In genomic region chrX:74179499-74179898, GRCh38 we compare ENCODE assay signal across 16 cellular contexts.
DNase-seq lines count a peak whose midpoint lies in the region; ATAC-seq and TF ChIP-seq lines count a peak whose summit lies in the region.
"Had no signal": no experiment of that assay in that cellular context is flagged by ENCODE, and none has a peak within 500 bp of the region (broad histone marks: within the 10 kb centered on the region; RNA-seq: fewer than 3 reads in every experiment).

No MANE protein-coding gene starts in this region.

- H3K27me3 Mint-ChIP-seq in Caco-2 (ENCODE audit: insufficient read depth, unreplicated experiment) = no peaks in the 10 kb centered on the region

- no peak overlapping the region for H3K4me3 ChIP-seq in Caco-2 (ENCODE audit: low read depth, low read length)
- H3K4me3 ChIP-seq in trophoblast cell (ENCODE audit: low read depth, low read length) = no peak overlapping the region
- H3K4me3 ChIP-seq in psoas muscle = no peak overlapping the region

- H3K4ac ChIP-seq in trophoblast cell (ENCODE audit: low read depth, low read length) = no peak overlapping the region

- H3K27me3 ChIP-seq in Caco-2 (replicated peaks; ENCODE audit: control insufficient read depth, insufficient read depth, low read length) = no peaks in the 10 kb centered on the region
- no peaks in the 10 kb centered on the region for H3K27me3 ChIP-seq in trophoblast cell (ENCODE audit: insufficient read depth, low read length)
- no peaks in the 10 kb centered on the region for H3K27me3 ChIP-seq in psoas muscle (ENCODE audit: insufficient read depth in 3 of 3, low read length in 2 of 3)

- ATAC-seq in esophagus mucosa = no peak
- no peak for ATAC-seq in psoas muscle
- no peak for ATAC-seq in GM18519 (IDR thresholded peaks at IDR 0.05; ENCODE audit: low FRiP score, unreplicated experiment)

- peaks cover 8% of the 10 kb centered on the region for H3K79me1 ChIP-seq in trophoblast cell (ENCODE audit: low read length)

- H2AK5ac ChIP-seq in trophoblast cell (ENCODE audit: low read length) = no peak overlapping the region

- no peaks in the 10 kb centered on the region for H3K9me3 Mint-ChIP-seq in Caco-2 (ENCODE audit: unreplicated experiment)

- H3K9ac ChIP-seq in trophoblast cell (ENCODE audit: low read length) = no peak overlapping the region

- H3K36me3 ChIP-seq in Caco-2 (ENCODE audit: control insufficient read depth, insufficient read depth, low read length) (no peaks in the 10 kb centered on the region), trophoblast cell (ENCODE audit: control insufficient read depth in 1 of 2, insufficient read depth in 2 of 2, low read length in 2 of 2) (no peaks in the 10 kb centered on the region), psoas muscle (ENCODE audit: insufficient read depth in 1 of 2, low read depth in 1 of 2) (no peaks in the 10 kb centered on the region)

- no peaks in the 10 kb centered on the region for H3K4me1 Mint-ChIP-seq in Caco-2 (ENCODE audit: low read depth, unreplicated experiment)

- H3K14ac ChIP-seq in trophoblast cell (ENCODE audit: low read length) = no peak overlapping the region

- H3K23ac ChIP-seq in trophoblast cell (ENCODE audit: low read length) = no peak overlapping the region

- H4K91ac ChIP-seq in trophoblast cell (ENCODE audit: low read depth, low read length) = no peak overlapping the region

- no CpG with 5 or more reads among the region's 4 CpGs for WGBS in trophoblast cell (ENCODE audit: extremely low coverage, insufficient coverage, insufficient read length)
- WGBS in psoas muscle, 3 donors = 65 to 86% (median 72%) methylated on average over 4 of the region's 4 CpGs

- DNase-seq in Caco-2 (no peak), M059J (ENCODE audit: low read depth) (peak; percentile 48), iris pigment epithelial cell (ENCODE audit: low read depth) (peak; percentile 7), trophoblast cell (no peak), NCI-H345 (lab: John Stamatoyannopoulos, UW) (no peak), psoas muscle (no peak)
- DNase-seq: C1 segment of cervical spinal cord, DMS153, H7, KG1, NCI-H1436 treated with DMSO at 0.1 percent for 48 hours, NCI-H2081, NCI-H510A treated with DMSO at 0.1 percent for 48 hours, NCI-H82 had no signal

- TF ChIP-seq CTCF in Caco-2 (IDR thresholded peaks at IDR 0.05; ENCODE audit: insufficient read depth in 1 of 2, low read depth in 1 of 2, low read length in 1 of 2, severe bottlenecking in 1 of 2, unreplicated experiment in 1 of 2) (no peak), psoas muscle (IDR thresholded peaks at IDR 0.05) (no peak)

- H2BK5ac ChIP-seq in trophoblast cell (ENCODE audit: low read depth, low read length, poor library complexity) = no peak overlapping the region

- CTCF ChIA-PET in Caco-2 (lab: Charles Lee) = no interaction called here

- H2AFZ ChIP-seq in trophoblast cell (ENCODE audit: insufficient read depth, low read length, poor library complexity) = no peak overlapping the region

- no TSS peak for BruUV-seq in Caco-2 (replicated peaks; lab: Mats Ljungman, UMichigan)

- H3K18ac ChIP-seq in trophoblast cell (ENCODE audit: low read length) = no peak overlapping the region

- H3K79me2 ChIP-seq in trophoblast cell (ENCODE audit: control insufficient read depth, insufficient read depth, low read length, poor library complexity) = peaks cover 2% of the 10 kb centered on the region

- H4K8ac ChIP-seq in trophoblast cell (ENCODE audit: low read depth, low read length) = no peak overlapping the region

- no peak overlapping the region for H2BK12ac ChIP-seq in trophoblast cell (ENCODE audit: low read length)

- H3K4me1 ChIP-seq in Caco-2 (peaks cover 24% of the 10 kb centered on the region), trophoblast cell (ENCODE audit: control insufficient read depth in 1 of 2, insufficient read depth in 2 of 2, low read length in 2 of 2) (peaks cover 0 to 6% of the 10 kb centered on the region in 2 experiments), psoas muscle (no peaks in the 10 kb centered on the region)

- H3K36me3 Mint-ChIP-seq in Caco-2 (ENCODE audit: insufficient read depth, unreplicated experiment) = no peaks in the 10 kb centered on the region

- no peak overlapping the region for H3K4me2 ChIP-seq in trophoblast cell (ENCODE audit: low read length)

- H2BK120ac ChIP-seq in trophoblast cell (ENCODE audit: insufficient read depth, low read length, poor library complexity) = no peak overlapping the region

- peak overlapping the region; percentile 48 for H3K27ac Mint-ChIP-seq in Caco-2 (ENCODE audit: unreplicated experiment)

- POLR2A ChIA-PET in Caco-2 (lab: Charles Lee) = interaction anchor here (0.6 kb wide), 1 partner anchor 113 kb away, joined by 8 read pairs; no protein-coding TSS in a partner anchor

- H3K4me3 Mint-ChIP-seq in Caco-2 (ENCODE audit: unreplicated experiment) = peak overlapping the region; percentile 74

- intact Hi-C loops in Caco-2 (cut with micrococcal nuclease; ENCODE audit: unreplicated experiment) = no loop called here
- intact Hi-C loops in psoas muscle (cut with DNase I) = no loop called here

- H4K12ac ChIP-seq in trophoblast cell (ENCODE audit: low read depth, low read length) = no peak overlapping the region

- peak overlapping the region; percentile 69 for H3K27ac ChIP-seq in trophoblast cell (ENCODE audit: low read depth, low read length)
- no peak overlapping the region for H3K27ac ChIP-seq in psoas muscle

- no peaks in the 10 kb centered on the region for H3K9me3 ChIP-seq in Caco-2
- H3K9me3 ChIP-seq in trophoblast cell (ENCODE audit: insufficient read depth, low read depth, low read length) = no peaks in the 10 kb centered on the region
- H3K9me3 ChIP-seq in psoas muscle = no peaks in the 10 kb centered on the region

Comparison
In these comparisons a context has a peak if more than half of its experiments do, and no peak if none do; other contexts are left out.
1. DNase-seq: peak in M059J (single experiment) and iris pigment epithelial cell (single experiment); none in Caco-2 (0 of 2), trophoblast cell (0 of 2), NCI-H345 (single experiment) and psoas muscle (0 of 2).